11 cellular contexts compared by ENCODE assay signal in genomic region chr1:15412488-15412800, GRCh38. TPM values are rescaled to one million over a fixed set of nuclear protein-coding genes. Genes with fewer than 3 reads are reported as not detected.
DNase-seq lines count a peak whose midpoint lies in the region; ATAC-seq, FAIRE-seq and TF ChIP-seq lines count a peak whose summit lies in the region.
"Had no signal": no experiment of that assay in that cellular context is flagged by ENCODE, and none has a peak within 500 bp of the region (broad histone marks: within the 10 kb centered on the region; RNA-seq: fewer than 3 reads in every experiment).

No MANE protein-coding gene starts in this region.

- DNase-seq in T-cell (no peak), keratinocyte (ENCODE audit: low read depth, low spot score) (no peak), spleen (no peak), NCI-H1417 (lab: John Stamatoyannopoulos, UW) (no peak), SHP77 (lab: John Stamatoyannopoulos, UW) (no peak)
- DNase-seq: H9, NCI-H146 had no signal

- 66 to 85% (median 76%) methylated on average over 8 of the region's 8 CpGs for WGBS in spleen, 5 donors

- H3K36me3 ChIP-seq in DOHH2 (ENCODE audit: control insufficient read depth, low read length) (peaks cover 32% of the 10 kb centered on the region), keratinocyte (ENCODE audit: control insufficient read depth in 2 of 2, extremely low read depth in 1 of 2, insufficient read depth in 2 of 2, low read length in 2 of 2) (peaks cover 4 to 13% of the 10 kb centered on the region in 2 experiments), spleen (peaks cover 0 to 39% (median 3%) of the 10 kb centered on the region in 6 donors)
- H3K36me3 ChIP-seq: ascending aorta had no signal

- H3K79me2 ChIP-seq in DOHH2 (ENCODE audit: control insufficient read depth, low read length) (peaks cover 72% of the 10 kb centered on the region), keratinocyte (ENCODE audit: control insufficient read depth, insufficient read depth, low read length) (peaks cover 61% of the 10 kb centered on the region)

- H2AFZ ChIP-seq in keratinocyte (ENCODE audit: control insufficient read depth, low read length), result no peak overlapping the region

- H3K9me3 Mint-ChIP-seq in T-cell, result no peaks in the 10 kb centered on the region
- H3K9me3 Mint-ChIP-seq: H9 had no signal

- no peak for TF ChIP-seq POLR2A in spleen (IDR thresholded peaks at IDR 0.05)

- CTCF ChIA-PET in T-cell (lab: Charles Lee), result interaction anchor here in 1 of 2 donors (0.9 to 1.1 kb wide), 2 partner anchors 89 to 163 kb away, joined by 3 read pairs; no protein-coding TSS in a partner anchor

- H3K4me2 ChIP-seq in DOHH2 (ENCODE audit: low read length) (peak overlapping the region; percentile 80; the same call in 1 of the 2 replicates), keratinocyte (ENCODE audit: control insufficient read depth, extremely low read depth, insufficient read depth, low read depth, low read length) (peak overlapping the region; percentile 84)

- peak overlapping the region; percentile 86 to 95 (median 91) for H3K4me3 Mint-ChIP-seq in T-cell
- H3K4me3 Mint-ChIP-seq: H9 had no signal

- H3K4me1 ChIP-seq in DOHH2 (ENCODE audit: control insufficient read depth, low read length), result peaks cover 47% of the 10 kb centered on the region
- H3K4me1 ChIP-seq in keratinocyte (ENCODE audit: control insufficient read depth, extremely low read depth, insufficient read depth, low read length), result peaks cover 40% of the 10 kb centered on the region
- peaks cover 63 to 84% (median 75%) of the 10 kb centered on the region in 6 donors for H3K4me1 ChIP-seq in spleen

- no peak for FAIRE-seq in keratinocyte (lab: Jason Lieb, UNC)

- H3K9me3 ChIP-seq in DOHH2 (ENCODE audit: control insufficient read depth, insufficient read depth, low read length) (no peaks in the 10 kb centered on the region), keratinocyte (ENCODE audit: control insufficient read depth, low read depth, low read length) (no peaks in the 10 kb centered on the region), spleen (no peaks in the 10 kb centered on the region)
- H3K9me3 ChIP-seq: ascending aorta had no signal

- peaks cover 8% of the 10 kb centered on the region for H3F3A ChIP-seq in DOHH2 (ENCODE audit: control insufficient read depth, insufficient read depth)

- TF ChIP-seq CTCF in DOHH2 (IDR thresholded peaks at IDR 0.05; ENCODE audit: low read depth, low read length, poor library complexity, severe bottlenecking), result no peak
- TF ChIP-seq CTCF in keratinocyte (optimal IDR thresholded peaks at IDR 0.05 in 1 of 3, IDR thresholded peaks at IDR 0.05 in 1 of 3, conservative IDR thresholded peaks at IDR 0.05 in 1 of 3; ENCODE audit: extremely low read depth in 1 of 3, insufficient read depth in 2 of 3, low read length in 3 of 3), result no peak
- no peak for TF ChIP-seq CTCF in spleen (IDR thresholded peaks at IDR 0.05 in 8 of 11, conservative IDR thresholded peaks at IDR 0.05 in 3 of 11)

- H3K9me2 ChIP-seq in DOHH2 (replicated peaks; ENCODE audit: control insufficient read depth, low read length), result no peaks in the 10 kb centered on the region

- dilution Hi-C loops in keratinocyte (cut with MboI; ENCODE audit: extremely low pct_ligation_motif_present, low sequenced_read_pairs), result loop anchor here (10.0 kb wide), 1 partner anchor 78 kb away; no protein-coding TSS in a partner anchor

- peaks cover 2% of the 10 kb centered on the region for H3K9me1 ChIP-seq in keratinocyte (ENCODE audit: control insufficient read depth, extremely low read depth, insufficient read depth, low read length)

- H3K27me3 ChIP-seq in DOHH2 (ENCODE audit: control insufficient read depth, low read length) (peaks cover 20% of the 10 kb centered on the region), keratinocyte (ENCODE audit: control insufficient read depth, extremely low read depth, insufficient read depth, low read length) (no peaks in the 10 kb centered on the region), spleen (replicated peaks in 1 of 7) (no peaks in the 10 kb centered on the region)
- H3K27me3 ChIP-seq: ascending aorta had no signal

- H4K20me1 ChIP-seq in DOHH2 (ENCODE audit: control insufficient read depth, insufficient read depth, low read depth, low read length), result peaks cover 22% of the 10 kb centered on the region; the same call in 1 of the 2 replicates
- H4K20me1 ChIP-seq in keratinocyte (ENCODE audit: control insufficient read depth, extremely low read depth, insufficient read depth, low read length), result peaks cover 7% of the 10 kb centered on the region

- peak overlapping the region; percentile 69 to 79 for H3K27ac Mint-ChIP-seq in T-cell
- H3K27ac Mint-ChIP-seq: H9 had no signal

- ATAC-seq in T-cell (replicated peaks in 1 of 4) (no peak), GM21381 (IDR thresholded peaks at IDR 0.05; ENCODE audit: unreplicated experiment) (no peak)

- no peaks in the 10 kb centered on the region for H3K27me3 Mint-ChIP-seq in T-cell

- H3K9ac ChIP-seq in keratinocyte (ENCODE audit: control insufficient read depth, extremely low read depth, insufficient read depth, low read length), result no peak overlapping the region

- H3K4me3 ChIP-seq in DOHH2 (ENCODE audit: low read length) (no peak overlapping the region), keratinocyte (ENCODE audit: control insufficient read depth in 2 of 3, extremely low read depth in 1 of 3, insufficient read depth in 2 of 3, low read depth in 1 of 3, low read length in 3 of 3) (no peak overlapping the region), spleen (peak overlapping the region in 7 of 8 donors; percentile 86 to 97 (median 88))

- no peak overlapping the region for H3K27ac ChIP-seq in DOHH2 (ENCODE audit: low read depth, low read length)
- no peak overlapping the region for H3K27ac ChIP-seq in keratinocyte (ENCODE audit: control insufficient read depth, insufficient read depth, low read length)
- H3K27ac ChIP-seq in spleen, result peak overlapping the region; percentile 14 to 96 (median 88)
- H3K27ac ChIP-seq: ascending aorta had no signal

- intact Hi-C loops in spleen (cut with DNase I; ENCODE audit: low total_unique reads), result no loop called here

- peaks cover 65 to 78% (median 70%) of the 10 kb centered on the region in 3 donors for H3K4me1 Mint-ChIP-seq in T-cell

- H3K36me3 Mint-ChIP-seq in T-cell, result peaks cover 7% of the 10 kb centered on the region

- POLR2A ChIA-PET in T-cell (lab: Charles Lee), result interaction anchor here in 1 of 2 donors (0.6 to 0.7 kb wide), 3 partner anchors 25 to 1682 kb away, joined by 3 to 8 read pairs (median 4); no protein-coding TSS in a partner anchor

RNA-seq across cellular contexts. Expression of gene EFHD2, which starts 2.8 kb away (rescaled TPM):
- total RNA-seq in T-cell (100 to 1,000 TPM in 1 of 5 donors, 10 to 100 TPM in 4; 49.1 to 125 (median 63.6) TPM), spleen (100 to 1,000 TPM; 131 to 226 (median 164) TPM)
- polyA plus RNA-seq in keratinocyte (45.6 to 69.3 TPM (median 47.6 TPM) in 3 replicates), spleen (100 to 1,000 TPM in 1 of 3 donors, 10 to 100 TPM in 2; 81.8 to 148 (median 87.1) TPM)
- 27.9 TPM for polyA plus RNA-seq in keratinocyte (2011; ENCODE audit: low read depth)
- 28.0 and 66.0 TPM in 2 replicates for polyA plus RNA-seq in keratinocyte (2011; cell fraction: cytosol; rRNA removed)
- polyA plus RNA-seq in keratinocyte (2011; cell fraction: nucleus; rRNA removed), result 28.4 and 38.1 TPM in 2 replicates
- 23.3 and 86.0 TPM in 2 replicates for polyA plus RNA-seq in keratinocyte (2012; ENCODE audit: low replicate concordance)
- 19.0 to 35.2 TPM (median 20.7 TPM) in 3 replicates for polyA minus RNA-seq in keratinocyte
- polyA minus RNA-seq in keratinocyte (2011; cell fraction: cytosol; rRNA and poly(A)+ RNA removed), result 65.8 TPM
- polyA minus RNA-seq in keratinocyte (2011; cell fraction: nucleus; rRNA and poly(A)+ RNA removed), result 11.9 and 12.1 TPM in 2 replicates

RNA-seq across cellular contexts. Expression of gene CTRC, which starts 25.8 kb away (rescaled TPM):
- total RNA-seq in T-cell (1 to 10 TPM; 1.0 to 4.0 (median 3.6) TPM), spleen (1 to 10 TPM in 3 of 7 donors, under 1 TPM in 1, not detected in 3; 0.51 to 5.1 (median 2.1) TPM)
- polyA plus RNA-seq in keratinocyte (not detected in 3 replicates), spleen (1 to 10 TPM; 1.3 to 7.5 (median 3.5) TPM)
- not detected for polyA plus RNA-seq in keratinocyte (2011; ENCODE audit: low read depth)
- polyA plus RNA-seq in keratinocyte (2011; cell fraction: cytosol; rRNA removed), result not detected in 2 replicates
- polyA plus RNA-seq in keratinocyte (2011; cell fraction: nucleus; rRNA removed), result 0.06 and 0.13 TPM in 2 replicates
- polyA plus RNA-seq in keratinocyte (2012; ENCODE audit: low replicate concordance), result not detected in 2 replicates
- not detected in 3 replicates for polyA minus RNA-seq in keratinocyte
- polyA minus RNA-seq in keratinocyte (2011; cell fraction: cytosol; rRNA and poly(A)+ RNA removed), result not detected
- polyA minus RNA-seq in keratinocyte (2011; cell fraction: nucleus; rRNA and poly(A)+ RNA removed), result not detected in 2 replicates
- total RNA-seq: ascending aorta, H9, lung microvascular endothelial cell had no signal

RNA-seq across cellular contexts. Expression of gene CELA2A, which starts 44.1 kb away (rescaled TPM):
- 1 to 10 TPM in 3 of 5 donors, not detected in 2; 1.3 to 1.8 (median 1.5) TPM for total RNA-seq in T-cell
- polyA plus RNA-seq in keratinocyte, result not detected in 3 replicates
- polyA plus RNA-seq in keratinocyte (2011; ENCODE audit: low read depth), result not detected
- polyA plus RNA-seq in keratinocyte (2011; cell fraction: cytosol; rRNA removed), result not detected in 2 replicates
- not detected in 2 replicates for polyA plus RNA-seq in keratinocyte (2011; cell fraction: nucleus; rRNA removed)
- polyA plus RNA-seq in keratinocyte (2012; ENCODE audit: low replicate concordance), result not detected in 2 replicates
- polyA minus RNA-seq in keratinocyte, result not detected in 3 replicates
- polyA minus RNA-seq in keratinocyte (2011; cell fraction: cytosol; rRNA and poly(A)+ RNA removed), result not detected
- not detected in 2 replicates for polyA minus RNA-seq in keratinocyte (2011; cell fraction: nucleus; rRNA and poly(A)+ RNA removed)
- under 1 TPM in 3 of 7 donors, not detected in 4; 0.40 to 0.79 (median 0.40) TPM for total RNA-seq in spleen
- under 1 TPM; 0.09 to 0.20 (median 0.16) TPM for polyA plus RNA-seq in spleen
- total RNA-seq: ascending aorta, H9, lung microvascular endothelial cell had no signal

Comparison
In these comparisons a context has a peak if more than half of its experiments do, and no peak if none do; other contexts are left out.
1. H3K27ac ChIP-seq: peak in spleen (8 of 8); none in DOHH2 (single experiment) and keratinocyte (single experiment).
2. H3K4me3 ChIP-seq: peak in spleen (7 of 8); none in DOHH2 (single experiment) and keratinocyte (0 of 3).